ENCODE assay signal across 1 cellular context in the genomic region with DNA sequence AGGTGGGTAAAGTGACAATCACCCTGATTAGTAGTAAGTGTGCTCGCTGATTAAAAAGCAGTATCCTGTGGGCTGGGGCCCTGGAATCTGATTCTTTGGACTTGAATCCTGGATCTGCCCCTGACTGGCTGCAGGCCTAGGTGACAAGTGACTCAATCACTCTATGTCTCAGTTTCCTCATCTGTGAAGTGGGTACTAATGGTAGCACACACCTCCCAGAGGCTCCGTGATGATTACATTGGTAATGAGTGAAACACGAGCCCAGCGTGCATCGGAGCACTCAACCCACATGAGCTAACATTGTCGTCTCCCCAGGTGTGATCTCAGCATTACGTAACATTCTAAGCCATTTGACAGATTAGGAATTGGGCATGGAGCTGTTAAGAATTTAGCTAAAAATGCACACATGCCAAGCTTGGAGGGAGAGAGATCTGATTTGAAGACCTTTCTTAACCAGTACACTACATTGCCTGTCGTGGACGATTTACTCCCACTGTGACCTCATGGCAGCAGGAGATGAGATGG.
TF ChIP-seq lines count a peak whose summit lies in the region.

No MANE protein-coding gene starts in this region.

TF ChIP-seq in K562, 482 proteins besides CTCF, POLR2A, EP300 and RAD21:
- peak; percentile 65 for TF ChIP-seq RBM25 (IDR thresholded peaks at IDR 0.05; ENCODE audit: low read depth, low read length, severe bottlenecking)
- no peak for TF ChIP-seq HDAC2 (IDR thresholded peaks at IDR 0.05)
